ENCODE assay signal across 19 cellular contexts in the genomic region with DNA sequence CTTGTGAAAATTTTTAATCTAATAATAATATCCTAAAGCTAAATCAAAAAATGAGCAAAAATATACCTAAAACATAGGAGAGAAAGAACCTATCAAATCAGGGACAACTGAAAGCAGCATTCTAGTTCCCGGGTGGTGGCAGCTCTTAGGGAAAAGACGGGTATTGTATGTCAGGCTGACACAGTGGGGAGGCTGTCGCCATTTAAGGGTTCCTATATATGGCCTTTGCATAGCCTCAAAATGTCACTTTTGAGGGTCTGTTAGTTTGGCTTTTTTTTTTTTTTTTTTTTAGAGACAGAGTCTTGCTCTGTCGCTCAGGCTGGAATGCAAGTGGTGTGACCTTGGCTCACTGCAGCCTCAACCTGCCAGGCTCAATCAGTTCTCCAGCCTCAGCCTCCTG. TPM values are rescaled to one million over a fixed set of nuclear protein-coding genes. Genes with fewer than 3 reads are reported as not detected.
DNase-seq lines count a peak whose midpoint lies in the region; ATAC-seq, FAIRE-seq and TF ChIP-seq lines count a peak whose summit lies in the region.
"Had no signal": no experiment of that assay in that cellular context is flagged by ENCODE, and none has a peak within 500 bp of the region (broad histone marks: within the 10 kb centered on the region; RNA-seq: fewer than 3 reads in every experiment).

No MANE protein-coding gene starts in this region.

- no peak overlapping the region for H3K4me2 ChIP-seq in HepG2 (ENCODE audit: low read depth, low read length)
- H3K4me2 ChIP-seq: BLaER1 had no signal

- H4K20me1 ChIP-seq in HepG2 (ENCODE audit: insufficient read depth, low read length), result peaks cover 9% of the 10 kb centered on the region; the same call in 1 of the 2 replicates

- no peak overlapping the region for H3K9ac ChIP-seq in HepG2 (ENCODE audit: insufficient read depth, low read depth, low read length)
- H3K9ac ChIP-seq: BLaER1 had no signal

- TF ChIP-seq EP300 in HepG2 (IDR thresholded peaks at IDR 0.05; ENCODE audit: low read depth in 2 of 2, low read length in 2 of 2), result no peak
- TF ChIP-seq EP300 in HepG2 (CRISPR knock-in tag; IDR thresholded peaks at IDR 0.05; ENCODE audit: borderline replicate concordance), result no peak

- peaks cover 4% of the 10 kb centered on the region for H3K9me3 Mint-ChIP-seq in glutamatergic neuron (ENCODE audit: unreplicated experiment)

- no peak for DNase-seq in HepG2 (ENCODE audit: low spot score)
- no peak for DNase-seq in right lobe of liver
- DNase-seq in RWPE1 (ENCODE audit: low spot score), result no peak
- DNase-seq in glutamatergic neuron, result no peak
- no peak for DNase-seq in NCI-H1436 treated with DMSO at 0.1 percent for 48 hours (lab: John Stamatoyannopoulos, UW)
- no peak for DNase-seq in T-helper 9 cell
- no peak for DNase-seq in lower lobe of right lung
- DNase-seq: 8988T; CD4-positive, alpha-beta memory T cell; DMS153; DMS79; GF-D8; GOT3; H7 had no signal

- CTCF ChIA-PET in HepG2 (lab: Yijun Ruan, JAX; ENCODE audit: low intra/inter-chr PET ratio, low total read pairs) (no interaction called here), RWPE1 (lab: Yijun Ruan, JAX) (no interaction called here)

- no peak overlapping the region for H3K27ac ChIP-seq in HepG2 (ENCODE audit: extremely low read length, insufficient read depth, low read length)
- H3K27ac ChIP-seq in right lobe of liver, result no peak overlapping the region
- 0 out of 2 replicates have a peak overlapping the region, but pooled peaks have one; percentile 13 for H3K27ac ChIP-seq in RWPE1
- H3K27ac ChIP-seq in lower lobe of right lung, result no peak overlapping the region
- H3K27ac ChIP-seq: BLaER1 had no signal

- ATAC-seq in HepG2 (no peak), right lobe of liver (no peak), GM18498 (IDR thresholded peaks at IDR 0.05; ENCODE audit: unreplicated experiment) (no peak), lower lobe of right lung (no peak)
- ATAC-seq: HCT116 had no signal

- H3K4me1 Mint-ChIP-seq in glutamatergic neuron (ENCODE audit: low read depth, unreplicated experiment), result peaks cover 24% of the 10 kb centered on the region

- peak overlapping the region; percentile 43 for H3K27ac Mint-ChIP-seq in glutamatergic neuron (ENCODE audit: unreplicated experiment)
- H3K27ac Mint-ChIP-seq: CD14-positive monocyte; CD4-positive, alpha-beta memory T cell had no signal

- in situ Hi-C loops in HepG2 (cut with HindIII; ENCODE audit: extremely low pct_ligation_motif_present, low pct_unique_long_range_greater_than_20kb), result no loop called here

- WGBS in HepG2 (ENCODE audit: low lambda C conversion rate), result 97% methylated on average over 4 of the region's 4 CpGs
- WGBS in right lobe of liver (ENCODE audit: insufficient coverage, low coverage, low lambda C conversion rate, missing lambda C conversion rate), result 59% methylated on average over 3 of the region's 4 CpGs

- no peak for FAIRE-seq in HepG2 (lab: Jason Lieb, UNC)
- FAIRE-seq: GM19239 had no signal

- TF ChIP-seq RAD21 in HepG2 (CRISPR knock-in tag; IDR thresholded peaks at IDR 0.05), result no peak

- H3K4me3 Mint-ChIP-seq in glutamatergic neuron (ENCODE audit: unreplicated experiment), result no peak overlapping the region
- H3K4me3 Mint-ChIP-seq: CD14-positive monocyte; CD4-positive, alpha-beta memory T cell had no signal

- no peaks in the 10 kb centered on the region for H3K36me3 Mint-ChIP-seq in glutamatergic neuron (ENCODE audit: unreplicated experiment)

- no TSS peak for BruUV-seq in HepG2 (replicated peaks; lab: Mats Ljungman, UMichigan)

- H3K4me3 ChIP-seq in HepG2 (replicated peaks in 1 of 3; ENCODE audit: insufficient read depth in 1 of 3, low read depth in 2 of 3, low read length in 3 of 3), result no peak overlapping the region
- H3K4me3 ChIP-seq in right lobe of liver, result no peak overlapping the region
- H3K4me3 ChIP-seq in lower lobe of right lung, result no peak overlapping the region
- H3K4me3 ChIP-seq: BLaER1 had no signal

- H2AFZ ChIP-seq in HepG2 (ENCODE audit: low read length), result no peak overlapping the region

- H3K79me2 ChIP-seq in HepG2 (ENCODE audit: insufficient read depth, low read length), result peaks cover 82% of the 10 kb centered on the region

- H3K27me3 ChIP-seq in HepG2 (ENCODE audit: control insufficient read depth in 1 of 2, insufficient read depth in 2 of 2, low read length in 2 of 2), result no peaks in the 10 kb centered on the region; a peak in 1 of 5 replicates
- no peaks in the 10 kb centered on the region for H3K27me3 ChIP-seq in right lobe of liver
- H3K27me3 ChIP-seq in lower lobe of right lung (ENCODE audit: low read depth), result no peaks in the 10 kb centered on the region
- H3K27me3 ChIP-seq: BLaER1 had no signal

- POLR2A ChIA-PET in HepG2 (lab: Yijun Ruan, JAX), result no interaction called here
- POLR2A ChIA-PET in RWPE1 (lab: Yijun Ruan, JAX; ENCODE audit: low non-redundant PET), result no interaction called here

- H3K4me1 ChIP-seq in HepG2 (ENCODE audit: insufficient read depth, low read length) (peaks cover 74% of the 10 kb centered on the region), right lobe of liver (peaks cover 0 to 6% (median 0%) of the 10 kb centered on the region in 4 donors), lower lobe of right lung (peaks cover 11% of the 10 kb centered on the region)

- H3K36me3 ChIP-seq in HepG2 (replicated peaks in 1 of 2; ENCODE audit: control insufficient read depth in 1 of 2, insufficient read depth in 2 of 2, low read length in 2 of 2) (no peaks in the 10 kb centered on the region), right lobe of liver (no peaks in the 10 kb centered on the region), lower lobe of right lung (no peaks in the 10 kb centered on the region)

- peaks cover 7% of the 10 kb centered on the region for H3K27me3 Mint-ChIP-seq in glutamatergic neuron (ENCODE audit: unreplicated experiment)
- H3K27me3 Mint-ChIP-seq: CD4-positive, alpha-beta memory T cell had no signal

- intact Hi-C loops in HepG2 (cut with micrococcal nuclease; ENCODE audit: unreplicated experiment), result no loop called here
- intact Hi-C loops in right lobe of liver (cut with DNase I), result no loop called here
- intact Hi-C loops in lower lobe of right lung (cut with DNase I), result no loop called here

- no peak for TF ChIP-seq POLR2A in HepG2 (IDR thresholded peaks at IDR 0.05; ENCODE audit: insufficient read depth in 1 of 2, low read depth in 2 of 2, low read length in 2 of 2)
- TF ChIP-seq POLR2A in right lobe of liver (IDR thresholded peaks at IDR 0.05), result no peak

- H3K9me3 ChIP-seq in HepG2 (ENCODE audit: low read length) (no peaks in the 10 kb centered on the region), right lobe of liver (no peaks in the 10 kb centered on the region), lower lobe of right lung (no peaks in the 10 kb centered on the region)

- TF ChIP-seq CTCF in HepG2 (CRISPR knock-in tag; IDR thresholded peaks at IDR 0.05) (no peak), right lobe of liver (IDR thresholded peaks at IDR 0.05) (no peak), RWPE1 (conservative IDR thresholded peaks at IDR 0.05; ENCODE audit: low read depth) (no peak), glutamatergic neuron (IDR thresholded peaks at IDR 0.05; ENCODE audit: partially characterized antibody, unreplicated experiment) (no peak), lower lobe of right lung (IDR thresholded peaks at IDR 0.05) (no peak)

TF ChIP-seq in HepG2, 621 proteins besides CTCF, POLR2A, EP300 and RAD21:
- TF ChIP-seq, protein P1, sequence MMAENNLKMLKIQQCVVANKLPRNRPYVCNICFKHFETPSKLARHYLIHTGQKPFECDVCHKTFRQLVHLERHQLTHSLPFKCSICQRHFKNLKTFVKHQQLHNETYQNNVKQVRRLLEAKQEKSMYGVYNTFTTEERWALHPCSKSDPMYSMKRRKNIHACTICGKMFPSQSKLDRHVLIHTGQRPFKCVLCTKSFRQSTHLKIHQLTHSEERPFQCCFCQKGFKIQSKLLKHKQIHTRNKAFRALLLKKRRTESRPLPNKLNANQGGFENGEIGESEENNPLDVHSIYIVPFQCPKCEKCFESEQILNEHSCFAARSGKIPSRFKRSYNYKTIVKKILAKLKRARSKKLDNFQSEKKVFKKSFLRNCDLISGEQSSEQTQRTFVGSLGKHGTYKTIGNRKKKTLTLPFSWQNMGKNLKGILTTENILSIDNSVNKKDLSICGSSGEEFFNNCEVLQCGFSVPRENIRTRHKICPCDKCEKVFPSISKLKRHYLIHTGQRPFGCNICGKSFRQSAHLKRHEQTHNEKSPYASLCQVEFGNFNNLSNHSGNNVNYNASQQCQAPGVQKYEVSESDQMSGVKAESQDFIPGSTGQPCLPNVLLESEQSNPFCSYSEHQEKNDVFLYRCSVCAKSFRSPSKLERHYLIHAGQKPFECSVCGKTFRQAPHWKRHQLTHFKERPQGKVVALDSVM (CRISPR knock-in tag; IDR thresholded peaks at IDR 0.05), result peak; percentile 86
- no peak for TF ChIP-seq BORCS8-MEF2B (CRISPR knock-in tag; IDR thresholded peaks at IDR 0.05)

RNA-seq across cellular contexts. Expression of gene CLSTN1, which starts 6.0 kb away (rescaled TPM):
- total RNA-seq in HepG2 (2016; rRNA removed; fragmentation: Illumina TruSeq; extraction: Trizol) (11.9 and 19.7 TPM in 2 replicates), right lobe of liver (1 to 10 TPM; 4.4 to 9.9 (median 8.3) TPM), glutamatergic neuron (ENCODE audit: unreplicated experiment) (139 TPM), lower lobe of right lung (72.3 TPM)
- 2.9 and 4.1 TPM in 2 replicates for total RNA-seq in HepG2 (2016; cell fraction: cytosol; rRNA removed; fragmentation: Illumina TruSeq; extraction: Trizol; ENCODE audit: low read depth)
- 9.1 and 22.6 TPM in 2 replicates for total RNA-seq in HepG2 (2016; cell fraction: insoluble cytoplasmic fraction; rRNA removed; fragmentation: Illumina TruSeq; extraction: Trizol)
- total RNA-seq in HepG2 (2016; cell fraction: membrane; rRNA removed; fragmentation: Illumina TruSeq; extraction: Trizol), result 6.8 and 8.1 TPM in 2 replicates
- 30.2 and 36.0 TPM in 2 replicates for total RNA-seq in HepG2 (2016; cell fraction: nucleus; rRNA removed; fragmentation: Illumina TruSeq; extraction: Trizol)
- polyA plus RNA-seq in HepG2 (2011; rRNA removed), result 29.8 and 35.3 TPM in 2 replicates
- polyA plus RNA-seq in HepG2 (2011; cell fraction: cytosol; rRNA removed), result 32.1 and 32.2 TPM in 2 replicates
- 58.5 and 61.2 TPM in 2 replicates for polyA plus RNA-seq in HepG2 (2011; cell fraction: nucleus; rRNA removed)
- 58.8 and 80.4 TPM in 2 replicates for polyA plus RNA-seq in HepG2 (2012)
- 3.4 and 3.6 TPM in 2 replicates for polyA plus RNA-seq in HepG2 (2016; cell fraction: cytosol; fragmentation: Illumina TruSeq; extraction: Trizol; ENCODE audit: low read depth)
- 15.5 and 22.9 TPM in 2 replicates for polyA plus RNA-seq in HepG2 (2016; cell fraction: insoluble cytoplasmic fraction; fragmentation: Illumina TruSeq; extraction: Trizol; ENCODE audit: low read depth)
- polyA plus RNA-seq in HepG2 (2016; cell fraction: membrane; fragmentation: Illumina TruSeq; extraction: Trizol; ENCODE audit: low read depth), result 8.3 and 9.9 TPM in 2 replicates
- 82.7 and 87.2 TPM in 2 replicates for polyA plus RNA-seq in HepG2 (2016; cell fraction: nucleus; fragmentation: Illumina TruSeq; extraction: Trizol; ENCODE audit: insufficient read depth, low read depth)
- 22.8 and 40.9 TPM in 2 replicates for polyA minus RNA-seq in HepG2 (2011; rRNA and poly(A)+ RNA removed; ENCODE audit: low replicate concordance)
- polyA minus RNA-seq in HepG2 (2011; cell fraction: cytosol; rRNA and poly(A)+ RNA removed), result 40.7 and 51.6 TPM in 2 replicates
- 24.4 and 24.8 TPM in 2 replicates for polyA minus RNA-seq in HepG2 (2011; cell fraction: nucleus; rRNA and poly(A)+ RNA removed)
